Comparison of ENCODE assay signal across 19 cellular contexts in genomic region chr1:226154593-226154992, GRCh38. TPM values are rescaled to one million over a fixed set of nuclear protein-coding genes. Genes with fewer than 3 reads are reported as not detected.
DNase-seq lines count a peak whose midpoint lies in the region; ATAC-seq and TF ChIP-seq lines count a peak whose summit lies in the region.
"Had no signal": no experiment of that assay in that cellular context is flagged by ENCODE, and none has a peak within 500 bp of the region (broad histone marks: within the 10 kb centered on the region; RNA-seq: fewer than 3 reads in every experiment).

No MANE protein-coding gene starts in this region.

- peaks cover 48% of the 10 kb centered on the region for H3K36me3 Mint-ChIP-seq in activated CD8-positive, alpha-beta memory T cell treated with anti-CD3 and anti-CD28 coated beads, Interleukin-2, amount 10 ng/mL, durations not matched to agents 7 days and 5 days

- no peak overlapping the region for H2AFZ ChIP-seq in KMS-11 (ENCODE audit: low read depth)
- H2AFZ ChIP-seq in osteoblast (ENCODE audit: low read length): no peak overlapping the region

- H3K4me3 ChIP-seq in KMS-11 (IDR thresholded peaks at IDR 0.05; ENCODE audit: insufficient read depth, low read depth, low read length) (no peak overlapping the region), choroid plexus epithelial cell (ENCODE audit: low read depth, low read length) (no peak overlapping the region), osteoblast (ENCODE audit: insufficient read depth, low read length) (no peak overlapping the region)

- TF ChIP-seq CTCF in KMS-11 (conservative IDR thresholded peaks at IDR 0.05; ENCODE audit: low read depth, low read length): no peak
- no peak for TF ChIP-seq CTCF in choroid plexus epithelial cell (conservative IDR thresholded peaks at IDR 0.05; ENCODE audit: low read depth, low read length)
- TF ChIP-seq CTCF in osteoblast (IDR thresholded peaks at IDR 0.05; ENCODE audit: extremely low read depth, low read depth, low read length): no peak

- CTCF ChIA-PET in activated CD8-positive, alpha-beta memory T cell treated with anti-CD3 and anti-CD28 coated beads, Interleukin-2, amount 10 ng/mL, durations not matched to agents 7 days and 5 days (lab: Charles Lee): interaction anchor here (3.9 kb wide), 1 partner anchor 29 kb away, joined by 19 read pairs; no protein-coding TSS in a partner anchor

- H3K36me3 ChIP-seq in KMS-11 (ENCODE audit: insufficient read depth) (peaks cover 13% of the 10 kb centered on the region; the same call in 1 of the 2 replicates), osteoblast (ENCODE audit: insufficient read depth, low read length) (peaks cover 75% of the 10 kb centered on the region)

- H3K4me2 ChIP-seq in KMS-11: peak overlapping the region; percentile 70
- no peak overlapping the region for H3K4me2 ChIP-seq in osteoblast (ENCODE audit: insufficient read depth, low read length)

- no peak for DNase-seq in activated CD8-positive, alpha-beta memory T cell treated with anti-CD3 and anti-CD28 coated beads, Interleukin-2, amount 10 ng/mL, durations not matched to agents 7 days and 5 days
- no peak for DNase-seq in activated CD8-positive, alpha-beta memory T cell treated with anti-CD3 and anti-CD28 coated beads for 24 hours
- peak; percentile 54 for DNase-seq in choroid plexus epithelial cell (ENCODE audit: low read depth)
- peak; percentile 13 for DNase-seq in osteoblast (ENCODE audit: insufficient read length, low spot score, missing footprints)
- no peak for DNase-seq in globus pallidus (ENCODE audit: low spot score)
- DNase-seq in retina: no peak
- DNase-seq: DMS79, GOT3, KBM-7, NCI-H1417 treated with DMSO at 0.1 percent for 48 hours, NCI-H187 treated with DMSO at 0.1 percent for 48 hours, NCI-H226, NCI-H524, NCI-H82, PC-3, SIG-M5 had no signal

- no peaks in the 10 kb centered on the region for H4K20me1 ChIP-seq in KMS-11 (ENCODE audit: insufficient read depth)
- peaks cover 35% of the 10 kb centered on the region for H4K20me1 ChIP-seq in osteoblast (ENCODE audit: insufficient read depth, low read length)

- peaks cover 22% of the 10 kb centered on the region for H3K4me1 Mint-ChIP-seq in activated CD8-positive, alpha-beta memory T cell treated with anti-CD3 and anti-CD28 coated beads, Interleukin-2, amount 10 ng/mL, durations not matched to agents 7 days and 5 days

- no peak overlapping the region for H3K4me3 Mint-ChIP-seq in activated CD8-positive, alpha-beta memory T cell treated with anti-CD3 and anti-CD28 coated beads, Interleukin-2, amount 10 ng/mL, durations not matched to agents 7 days and 5 days

- H3K9ac ChIP-seq in KMS-11: no peak overlapping the region

- H3K27ac ChIP-seq in KMS-11: peak overlapping the region; percentile 27; the same call in 1 of the 2 replicates
- H3K27ac ChIP-seq in osteoblast (ENCODE audit: low read depth, low read length): peak overlapping the region; percentile 13
- H3K27ac ChIP-seq: C4-2B, RWPE1 had no signal

- ATAC-seq in activated CD8-positive, alpha-beta memory T cell treated with anti-CD3 and anti-CD28 coated beads, Interleukin-2, amount 10 ng/mL, durations not matched to agents 7 days and 5 days: no peak
- ATAC-seq: PC-3 had no signal

- no peaks in the 10 kb centered on the region for H3K27me3 Mint-ChIP-seq in activated CD8-positive, alpha-beta memory T cell treated with anti-CD3 and anti-CD28 coated beads, Interleukin-2, amount 10 ng/mL, durations not matched to agents 7 days and 5 days

- H3K9me3 ChIP-seq in osteoblast (ENCODE audit: low read depth, low read length): no peaks in the 10 kb centered on the region

- H3K9me3 Mint-ChIP-seq in activated CD8-positive, alpha-beta memory T cell treated with anti-CD3 and anti-CD28 coated beads, Interleukin-2, amount 10 ng/mL, durations not matched to agents 7 days and 5 days (ENCODE audit: low read depth): no peaks in the 10 kb centered on the region

- H3K27me3 ChIP-seq in KMS-11 (ENCODE audit: insufficient read depth, low read depth) (no peaks in the 10 kb centered on the region), osteoblast (ENCODE audit: insufficient read depth, low read length) (no peaks in the 10 kb centered on the region)

- H3K4me1 ChIP-seq in KMS-11 (ENCODE audit: low read depth, poor library complexity, severe bottlenecking) (peaks cover 71% of the 10 kb centered on the region), osteoblast (ENCODE audit: insufficient read depth, low read length) (no peaks in the 10 kb centered on the region)

- H3K79me2 ChIP-seq in KMS-11 (ENCODE audit: insufficient read depth, low read depth): peaks cover 39% of the 10 kb centered on the region
- peaks cover 58% of the 10 kb centered on the region for H3K79me2 ChIP-seq in osteoblast (ENCODE audit: insufficient read depth, low read length)

- H3K27ac Mint-ChIP-seq in activated CD8-positive, alpha-beta memory T cell treated with anti-CD3 and anti-CD28 coated beads, Interleukin-2, amount 10 ng/mL, durations not matched to agents 7 days and 5 days: peak overlapping the region; percentile 61

RNA-seq across cellular contexts. Expression of gene ACBD3, which starts 31.9 kb away (rescaled TPM):
- total RNA-seq in activated CD8-positive, alpha-beta memory T cell treated with anti-CD3 and anti-CD28 coated beads, Interleukin-2, amount 10 ng/mL, durations not matched to agents 7 days and 5 days: 10 to 100 TPM; 19.4 to 20.0 TPM
- 76.9 and 80.3 TPM in 2 replicates for total RNA-seq in osteoblast

Comparison
In these comparisons a context has a peak if more than half of its experiments do, and no peak if none do; other contexts are left out.
1. DNase-seq: peak in choroid plexus epithelial cell (single experiment) and osteoblast (single experiment); none in activated CD8-positive, alpha-beta memory T cell treated with anti-CD3 and anti-CD28 coated beads, Interleukin-2, amount 10 ng/mL, durations not matched to agents 7 days and 5 days (single experiment), activated CD8-positive, alpha-beta memory T cell treated with anti-CD3 and anti-CD28 coated beads for 24 hours (single experiment), globus pallidus (single experiment) and retina (single experiment).